19 cellular contexts compared by ENCODE assay signal in genomic region chr12:50062733-50063452, GRCh38. TPM values are rescaled to one million over a fixed set of nuclear protein-coding genes. Genes with fewer than 3 reads are reported as not detected.
A peak's percentile ranks its signal among the peaks of the same experiment; 100 is the strongest.
DNase-seq lines count a peak whose midpoint lies in the region; ATAC-seq and TF ChIP-seq lines count a peak whose summit lies in the region.
"Had no signal": no experiment of that assay in that cellular context is flagged by ENCODE, and none has a peak within 500 bp of the region (broad histone marks: within the 10 kb centered on the region; RNA-seq: fewer than 3 reads in every experiment).

No MANE protein-coding gene starts in this region.

- H3K4me3 ChIP-seq in adrenal gland = no peak overlapping the region
- H3K4me3 ChIP-seq: pancreas had no signal

- no peaks in the 10 kb centered on the region for H3K36me3 ChIP-seq in adrenal gland (replicated peaks in 1 of 2)
- H3K36me3 ChIP-seq: pancreas had no signal

- 78 to 94% (median 84%) methylated on average over 4 to 5 of the region's 5 CpGs for WGBS in adrenal gland, 4 donors

- DNase-seq in HT1080 (ENCODE audit: low read depth) (peak; percentile 34), NCI-H524 treated with DMSO at 0.1 percent for 48 hours (lab: John Stamatoyannopoulos, UW) (peak; percentile 80), caudate nucleus (lab: John Stamatoyannopoulos, UW) (peak in 45 of 61 donors; percentile 14 to 82 (median 46)), nucleus accumbens (lab: John Stamatoyannopoulos, UW) (peak in 38 of 56 donors; percentile 16 to 76 (median 44)), GF-D8 (lab: John Stamatoyannopoulos, UW) (no peak), adrenal gland (no peak)
- DNase-seq: activated CD8-positive, alpha-beta T cell treated with anti-CD3 and anti-CD28 coated beads for 36 hours; activated T-cell treated with anti-CD3 and anti-CD28 coated beads, Interleukin-2, amount 50 U/mL, for 4 hours; AML-193; H9; NCI-H446; pancreas; SHP77 treated with DMSO at 0.1 percent for 48 hours; stimulated activated CD4-positive, alpha-beta T cell treated with anti-CD3 and anti-CD28 coated beads, Interleukin-4, amount 100 ng/mL, for 1 hour had no signal

- H3K27me3 ChIP-seq in adrenal gland = no peaks in the 10 kb centered on the region
- H3K27me3 ChIP-seq: pancreas had no signal

- no peak for TF ChIP-seq CTCF in adrenal gland (IDR thresholded peaks at IDR 0.05)

- ATAC-seq in HG03457 (IDR thresholded peaks at IDR 0.05; ENCODE audit: unreplicated experiment) = no peak
- no peak for ATAC-seq in HG03095 (IDR thresholded peaks at IDR 0.05; ENCODE audit: unreplicated experiment)
- ATAC-seq: activated CD8-positive, alpha-beta T cell treated with anti-CD3 and anti-CD28 coated beads for 36 hours; activated naive CD4-positive, alpha-beta T cell treated with anti-CD3 and anti-CD28 coated beads, Interleukin-2, amount 50 U/mL, for 72 hours; activated T-cell treated with anti-CD3 and anti-CD28 coated beads, Interleukin-2, amount 50 U/mL, for 4 hours; left lobe of liver; pancreas had no signal

- H3K27ac ChIP-seq in caudate nucleus (ENCODE audit: low read depth, low read length) (peak overlapping the region; percentile 27), adrenal gland (no peak overlapping the region)
- H3K27ac ChIP-seq: pancreas had no signal

- intact Hi-C loops in adrenal gland (cut with DNase I) = loop anchor here in 1 of 2 donors (5.0 kb wide), 1 partner anchor 91 kb away; the partner anchor contains the start of gene AQP6

- H3K9me3 ChIP-seq in adrenal gland (replicated peaks in 1 of 3) = no peaks in the 10 kb centered on the region
- H3K9me3 ChIP-seq: pancreas had no signal

- TF ChIP-seq POLR2A in adrenal gland (IDR thresholded peaks at IDR 0.05) = no peak

- H3K4me1 ChIP-seq in adrenal gland (replicated peaks in 1 of 2) = peaks cover 0 to 2% of the 10 kb centered on the region in 2 donors
- H3K4me1 ChIP-seq: pancreas had no signal

RNA-seq across cellular contexts. Expression of gene ASIC1, which starts 5.5 kb away (rescaled TPM):
- total RNA-seq in HT1080 (2014; rRNA removed; shearing (Covaris generic)) = 6.0 and 9.5 TPM in 2 replicates
- polyA plus RNA-seq in HT1080 (2015; cell fraction: cytosol; rRNA removed) = 25.8 and 29.0 TPM in 2 replicates
- polyA plus RNA-seq in HT1080 (2015; cell fraction: nucleus; rRNA removed) = 42.0 and 46.5 TPM in 2 replicates
- total RNA-seq in adrenal gland = 1 to 10 TPM in 2 of 8 donors, under 1 TPM in 5, not detected in 1; 0.65 to 1.2 (median 0.79) TPM
- 1 to 10 TPM in 1 of 3 donors, under 1 TPM in 2; 0.47 to 1.3 (median 0.71) TPM for polyA plus RNA-seq in adrenal gland

RNA-seq across cellular contexts. Expression of gene SMARCD1, which starts 22.2 kb away (rescaled TPM):
- 121 and 161 TPM in 2 replicates for total RNA-seq in HT1080 (2014; rRNA removed; shearing (Covaris generic))
- polyA plus RNA-seq in HT1080 (2015; cell fraction: cytosol; rRNA removed) = 114 and 120 TPM in 2 replicates
- polyA plus RNA-seq in HT1080 (2015; cell fraction: nucleus; rRNA removed) = 156 and 161 TPM in 2 replicates
- total RNA-seq in adrenal gland = 10 to 100 TPM; 25.0 to 64.3 (median 54.6) TPM
- polyA plus RNA-seq in adrenal gland = 10 to 100 TPM; 22.9 to 65.0 (median 24.0) TPM

RNA-seq across cellular contexts. Expression of gene RACGAP1, which starts 37.6 kb away (rescaled TPM):
- 138 and 155 TPM in 2 replicates for total RNA-seq in HT1080 (2014; rRNA removed; shearing (Covaris generic))
- polyA plus RNA-seq in HT1080 (2015; cell fraction: cytosol; rRNA removed) = 102 and 108 TPM in 2 replicates
- polyA plus RNA-seq in HT1080 (2015; cell fraction: nucleus; rRNA removed) = 146 and 164 TPM in 2 replicates
- total RNA-seq in adrenal gland = 10 to 100 TPM in 1 of 8 donors, 1 to 10 TPM in 7; 5.0 to 12.9 (median 6.3) TPM
- 1 to 10 TPM; 1.3 to 5.0 (median 3.1) TPM for polyA plus RNA-seq in adrenal gland

RNA-seq across cellular contexts. Expression of gene GPD1, which starts 40.9 kb away (rescaled TPM):
- total RNA-seq in HT1080 (2014; rRNA removed; shearing (Covaris generic)) = 0.27 and 0.31 TPM in 2 replicates
- 0.08 TPM in 1 of 2 replicates, not detected in the other for polyA plus RNA-seq in HT1080 (2015; cell fraction: cytosol; rRNA removed)
- 0.23 and 0.94 TPM in 2 replicates for polyA plus RNA-seq in HT1080 (2015; cell fraction: nucleus; rRNA removed)
- 1 to 10 TPM in 7 of 8 donors, under 1 TPM in 1; 0.43 to 8.5 (median 3.5) TPM for total RNA-seq in adrenal gland
- polyA plus RNA-seq in adrenal gland = 10 to 100 TPM in 1 of 3 donors, 1 to 10 TPM in 2; 2.1 to 36.9 (median 2.7) TPM
- total RNA-seq: G401 had no signal

RNA-seq across cellular contexts. Expression of gene COX14, which starts 49.1 kb away (rescaled TPM):
- total RNA-seq in HT1080 (2014; rRNA removed; shearing (Covaris generic)) = 58.9 and 119 TPM in 2 replicates
- polyA plus RNA-seq in HT1080 (2015; cell fraction: cytosol; rRNA removed) = 47.7 and 79.3 TPM in 2 replicates
- polyA plus RNA-seq in HT1080 (2015; cell fraction: nucleus; rRNA removed) = 16.7 and 23.4 TPM in 2 replicates
- 100 to 1,000 TPM in 4 of 8 donors, 10 to 100 TPM in 4; 61.2 to 150 (median 105) TPM for total RNA-seq in adrenal gland
- polyA plus RNA-seq in adrenal gland = 10 to 100 TPM; 78.8 to 98.5 (median 86.3) TPM

Comparison
In these comparisons a context has a peak if more than half of its experiments do, and no peak if none do; other contexts are left out.
1. DNase-seq: peak in HT1080 (single experiment), NCI-H524 treated with DMSO at 0.1 percent for 48 hours (single experiment), caudate nucleus (45 of 61) and nucleus accumbens (38 of 56); none in GF-D8 (single experiment) and adrenal gland (0 of 7).